Comparison of ENCODE assay signal across 8 cellular contexts in genomic region chr11:128548655-128549255, GRCh38. TPM values are rescaled to one million over a fixed set of nuclear protein-coding genes. Genes with fewer than 3 reads are reported as not detected.
DNase-seq lines count a peak whose midpoint lies in the region; ATAC-seq and TF ChIP-seq lines count a peak whose summit lies in the region.

No MANE protein-coding gene starts in this region.

- peaks cover 66 to 80% of the 10 kb centered on the region in 2 donors for H3K4me1 Mint-ChIP-seq in natural killer cell treated with Interleukin-12 subunit alpha and Interleukin-12 subunit beta and Interleukin-15 and Interleukin-18, amount 100 ng/mL, for 72 hours (ENCODE audit: low read depth in 2 of 2)

- H3K4me3 ChIP-seq in fibroblast of pulmonary artery (replicated peaks; ENCODE audit: low read depth, low read length) = peak overlapping the region; percentile 32

- no peaks in the 10 kb centered on the region for H3K36me3 Mint-ChIP-seq in natural killer cell treated with Interleukin-12 subunit alpha and Interleukin-12 subunit beta and Interleukin-15 and Interleukin-18, amount 100 ng/mL, for 72 hours

- H3K27me3 Mint-ChIP-seq in natural killer cell treated with Interleukin-12 subunit alpha and Interleukin-12 subunit beta and Interleukin-15 and Interleukin-18, amount 100 ng/mL, for 72 hours = peaks cover 0 to 2% of the 10 kb centered on the region in 2 donors

- peak; percentile 14 for DNase-seq in DMS53 (lab: John Stamatoyannopoulos, UW)
- DNase-seq in DMS53 treated with DMSO at 0.1 percent for 48 hours (lab: John Stamatoyannopoulos, UW; ENCODE audit: unreplicated experiment) = no peak
- peak; percentile 13 for DNase-seq in activated CD4-positive, alpha-beta T cell treated with anti-CD3 and anti-CD28 coated beads, Interleukin-2, amount 50 U/mL, for 1 hour
- DNase-seq in fibroblast of pulmonary artery (ENCODE audit: low read depth) = peak; percentile 56
- no peak for DNase-seq in natural killer cell treated with Interleukin-12 subunit alpha and Interleukin-12 subunit beta and Interleukin-15 and Interleukin-18, amount 100 ng/mL, for 72 hours (ENCODE audit: low spot score)
- DNase-seq in NCI-H524 (lab: John Stamatoyannopoulos, UW) = no peak
- no peak for DNase-seq in cerebellum (ENCODE audit: low spot score)
- DNase-seq in NCI-H524 treated with DMSO at 0.1 percent for 48 hours (lab: John Stamatoyannopoulos, UW) = no peak

- H3K9me3 Mint-ChIP-seq in natural killer cell treated with Interleukin-12 subunit alpha and Interleukin-12 subunit beta and Interleukin-15 and Interleukin-18, amount 100 ng/mL, for 72 hours = no peaks in the 10 kb centered on the region

- peak overlapping the region; percentile 76 for H3K4me3 Mint-ChIP-seq in natural killer cell treated with Interleukin-12 subunit alpha and Interleukin-12 subunit beta and Interleukin-15 and Interleukin-18, amount 100 ng/mL, for 72 hours

- peak overlapping the region; percentile 90 to 99 for H3K27ac Mint-ChIP-seq in natural killer cell treated with Interleukin-12 subunit alpha and Interleukin-12 subunit beta and Interleukin-15 and Interleukin-18, amount 100 ng/mL, for 72 hours

- TF ChIP-seq CTCF in fibroblast of pulmonary artery (IDR thresholded peaks at IDR 0.05; ENCODE audit: low read length, missing control alignments) = no peak

- peak in 1 of 2 donors; percentile 29 for ATAC-seq in natural killer cell treated with Interleukin-12 subunit alpha and Interleukin-12 subunit beta and Interleukin-15 and Interleukin-18, amount 100 ng/mL, for 72 hours

RNA-seq across cellular contexts. Expression of gene ETS1, which starts 38.6 kb away (rescaled TPM):
- total RNA-seq in natural killer cell treated with Interleukin-12 subunit alpha and Interleukin-12 subunit beta and Interleukin-15 and Interleukin-18, amount 100 ng/mL, for 72 hours = 100 to 1,000 TPM; 521 to 738 TPM
- 14.6 TPM for total RNA-seq in cerebellum

Comparison
In these comparisons a context has a peak if more than half of its experiments do, and no peak if none do; other contexts are left out.
1. DNase-seq: peak in DMS53 (single experiment), activated CD4-positive, alpha-beta T cell treated with anti-CD3 and anti-CD28 coated beads, Interleukin-2, amount 50 U/mL, for 1 hour (single experiment) and fibroblast of pulmonary artery (single experiment); none in DMS53 treated with DMSO at 0.1 percent for 48 hours (single experiment), natural killer cell treated with Interleukin-12 subunit alpha and Interleukin-12 subunit beta and Interleukin-15 and Interleukin-18, amount 100 ng/mL, for 72 hours (single experiment), NCI-H524 (0 of 2), cerebellum (single experiment) and NCI-H524 treated with DMSO at 0.1 percent for 48 hours (single experiment).
2. RNA of gene ETS1, which starts 38.6 kb away (total RNA-seq): 521 to 738 TPM in natural killer cell treated with Interleukin-12 subunit alpha and Interleukin-12 subunit beta and Interleukin-15 and Interleukin-18, amount 100 ng/mL, for 72 hours; 14.6 TPM in cerebellum (single experiment); every median in the first group is over 10 times any median in the second.